In the genomic region with DNA sequence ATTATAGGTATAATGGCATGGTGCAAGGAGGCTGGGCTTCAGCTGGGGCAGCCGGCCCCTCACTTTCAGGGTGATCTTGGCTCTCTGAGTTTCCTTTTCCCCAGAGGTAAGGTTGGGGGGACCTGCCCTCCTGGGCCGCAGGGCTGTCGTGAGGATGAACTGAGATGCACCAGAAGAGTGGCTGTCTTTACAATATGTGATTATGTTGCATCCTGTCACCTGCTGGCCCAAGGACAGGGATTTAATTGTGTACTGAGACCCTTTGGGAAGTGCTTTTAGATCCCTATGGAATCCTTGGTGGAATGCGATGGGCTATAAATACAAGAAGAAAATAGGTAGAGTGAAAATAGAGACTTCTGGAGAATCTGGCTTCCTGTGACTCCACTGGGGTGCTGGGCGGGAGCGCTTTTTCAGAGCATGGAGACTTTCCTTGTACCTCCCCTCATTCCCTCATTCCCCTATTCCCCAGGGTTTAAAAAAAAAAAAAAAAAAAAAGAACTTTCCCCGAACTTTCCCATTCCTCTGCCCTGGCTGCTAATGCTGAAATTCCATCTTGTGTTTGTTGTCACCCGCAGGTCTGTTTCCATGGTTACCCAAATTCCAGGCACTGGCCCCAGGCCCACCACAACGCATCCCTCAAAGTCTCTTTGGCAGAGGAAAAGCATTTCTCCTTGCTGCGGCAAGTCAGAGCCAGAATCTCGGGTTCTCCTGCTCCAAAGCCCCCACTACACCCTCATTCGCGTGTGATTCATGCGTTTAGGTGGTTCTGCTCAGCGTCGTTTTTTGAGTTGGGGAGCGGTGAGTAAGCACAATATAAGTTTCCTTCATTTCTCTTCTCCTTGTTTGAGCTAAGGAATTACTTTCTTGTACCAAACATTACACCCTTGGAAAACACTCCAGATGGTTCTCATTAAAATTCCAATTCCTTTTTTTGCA, we compare ENCODE assay signal across 9 cellular contexts. TPM values are rescaled to one million over a fixed set of nuclear protein-coding genes. Genes with fewer than 3 reads are reported as not detected.
DNase-seq lines count a peak whose midpoint lies in the region; ATAC-seq and TF ChIP-seq lines count a peak whose summit lies in the region.
"Had no signal": no experiment of that assay in that cellular context is flagged by ENCODE, and none has a peak within 500 bp of the region (broad histone marks: within the 10 kb centered on the region; RNA-seq: fewer than 3 reads in every experiment).

No MANE protein-coding gene starts in this region.

- DNase-seq in GM23338 (ENCODE audit: low spot score) (peak; percentile 97), brain pericyte (ENCODE audit: low read depth, low spot score) (peak; percentile 69), inferior parietal cortex (ENCODE audit: extremely low spot score) (peak; percentile 47), 8988T (no peak), GM19238 (ENCODE audit: insufficient read length, low spot score) (no peak)
- DNase-seq: effector memory CD4-positive, alpha-beta T cell had no signal

- peaks cover 31% of the 10 kb centered on the region for H3K4me1 ChIP-seq in GM23338 (ENCODE audit: insufficient read depth)
- H3K4me1 ChIP-seq in skeletal muscle tissue (ENCODE audit: control insufficient read depth in 3 of 3, insufficient read depth in 3 of 3, low read length in 3 of 3), result peaks cover 14 to 22% (median 18%) of the 10 kb centered on the region in 3 donors

- no peaks in the 10 kb centered on the region for H4K20me1 ChIP-seq in GM23338 (replicated peaks; ENCODE audit: insufficient read depth)

- H3K4me2 ChIP-seq in GM23338, result peak overlapping the region; percentile 64

- no peaks in the 10 kb centered on the region for H3K9me3 Mint-ChIP-seq in GM23338

- H2AFZ ChIP-seq in GM23338, result no peak overlapping the region

- H3K27ac ChIP-seq in GM23338 (ENCODE audit: low read depth), result peak overlapping the region; percentile 86
- H3K27ac ChIP-seq in skeletal muscle tissue (ENCODE audit: low read depth, low read length), result peak overlapping the region; percentile 84

- H3K36me3 ChIP-seq in GM23338 (ENCODE audit: insufficient read depth) (no peaks in the 10 kb centered on the region), skeletal muscle tissue (ENCODE audit: control insufficient read depth in 3 of 3, insufficient read depth in 3 of 3, low read length in 3 of 3) (no peaks in the 10 kb centered on the region)

- peak overlapping the region; percentile 25 for H3K4me3 ChIP-seq in GM23338
- no peak overlapping the region for H3K4me3 ChIP-seq in skeletal muscle tissue (ENCODE audit: low read length in 3 of 3)

- H3K4me1 Mint-ChIP-seq in GM23338, result peaks cover 39% of the 10 kb centered on the region

- H3K27me3 Mint-ChIP-seq in GM23338 (ENCODE audit: insufficient read depth, low read depth, poor library complexity), result peaks cover 15% of the 10 kb centered on the region

- no peaks in the 10 kb centered on the region for H3K79me2 ChIP-seq in GM23338 (replicated peaks; ENCODE audit: insufficient read depth)

- no peak for TF ChIP-seq CTCF in GM23338 (conservative IDR thresholded peaks at IDR 0.05; ENCODE audit: low read depth in 2 of 2)

- no peaks in the 10 kb centered on the region for H3K27me3 ChIP-seq in GM23338 (ENCODE audit: insufficient read depth)
- H3K27me3 ChIP-seq in skeletal muscle tissue (ENCODE audit: control insufficient read depth in 3 of 3, insufficient read depth in 3 of 3, low read length in 3 of 3), result peaks cover 0 to 3% (median 0%) of the 10 kb centered on the region in 3 donors

- no peaks in the 10 kb centered on the region for H3K36me3 Mint-ChIP-seq in GM23338 (ENCODE audit: low read depth)

- peak overlapping the region in 1 of 3 donors; percentile 11 for H3K9ac ChIP-seq in skeletal muscle tissue (ENCODE audit: low read depth in 1 of 3, low read length in 3 of 3)

- no peaks in the 10 kb centered on the region for H3K9me3 ChIP-seq in skeletal muscle tissue (ENCODE audit: control insufficient read depth in 3 of 3, low read length in 3 of 3)

- H3F3A ChIP-seq in GM23338 (replicated peaks; ENCODE audit: low read depth), result peaks cover 5% of the 10 kb centered on the region; the same call in 1 of the 2 replicates

- ATAC-seq in GM23338 (peak; percentile 86), GM21515 (IDR thresholded peaks at IDR 0.05; ENCODE audit: unreplicated experiment) (no peak), HG03520 (IDR thresholded peaks at IDR 0.05; ENCODE audit: unreplicated experiment) (no peak)

- H3K27ac Mint-ChIP-seq in GM23338, result peak overlapping the region; percentile 93

- H3K9me2 ChIP-seq in GM23338 (ENCODE audit: insufficient read depth), result no peaks in the 10 kb centered on the region

- peak overlapping the region; percentile 53 for H3K4me3 Mint-ChIP-seq in GM23338

TF ChIP-seq in GM23338, 12 proteins besides CTCF, POLR2A, EP300 and RAD21:
- no peak for TF ChIP-seq NANOG (IDR thresholded peaks at IDR 0.05; ENCODE audit: borderline replicate concordance)
- no peak for TF ChIP-seq ZNF114 (CRISPR knock-in tag; IDR thresholded peaks at IDR 0.05)
- TF ChIP-seq EZH2 (IDR thresholded peaks at IDR 0.05; ENCODE audit: low read depth, unreplicated experiment), result no peak
- no peak for TF ChIP-seq ZNF331 (CRISPR knock-in tag; IDR thresholded peaks at IDR 0.05; ENCODE audit: low read depth)
- no peak for TF ChIP-seq POLR2AphosphoS5 (IDR thresholded peaks at IDR 0.05; ENCODE audit: low read depth)
- TF ChIP-seq JUNB (IDR thresholded peaks at IDR 0.05; ENCODE audit: unreplicated experiment), result no peak
- TF ChIP-seq, protein P1, sequence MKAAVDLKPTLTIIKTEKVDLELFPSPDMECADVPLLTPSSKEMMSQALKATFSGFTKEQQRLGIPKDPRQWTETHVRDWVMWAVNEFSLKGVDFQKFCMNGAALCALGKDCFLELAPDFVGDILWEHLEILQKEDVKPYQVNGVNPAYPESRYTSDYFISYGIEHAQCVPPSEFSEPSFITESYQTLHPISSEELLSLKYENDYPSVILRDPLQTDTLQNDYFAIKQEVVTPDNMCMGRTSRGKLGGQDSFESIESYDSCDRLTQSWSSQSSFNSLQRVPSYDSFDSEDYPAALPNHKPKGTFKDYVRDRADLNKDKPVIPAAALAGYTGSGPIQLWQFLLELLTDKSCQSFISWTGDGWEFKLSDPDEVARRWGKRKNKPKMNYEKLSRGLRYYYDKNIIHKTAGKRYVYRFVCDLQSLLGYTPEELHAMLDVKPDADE (IDR thresholded peaks at IDR 0.05), result no peak
TF ChIP-seq in GM23338: peak in this region for 0.

RNA-seq across cellular contexts. Expression of a gene that starts 21.8 kb away (rescaled TPM):
- total RNA-seq in GM23338 (2014; rRNA removed; shearing (Covaris generic)), result 44.4 and 50.9 TPM in 2 replicates
- polyA plus RNA-seq in GM23338 (2016; fragmentation: Nextera tagmentation; extraction: Ambion mirVana), result 61.1 and 76.8 TPM in 2 replicates
- total RNA-seq in skeletal muscle tissue, result 38.6 TPM

RNA-seq across cellular contexts. Expression of a gene that starts 21.9 kb away (rescaled TPM):
- 15.1 and 17.2 TPM in 2 replicates for total RNA-seq in GM23338 (2014; rRNA removed; shearing (Covaris generic))
- polyA plus RNA-seq in GM23338 (2016; fragmentation: Nextera tagmentation; extraction: Ambion mirVana), result 34.6 and 53.9 TPM in 2 replicates
- total RNA-seq in skeletal muscle tissue, result 60.5 TPM

Comparison
In these comparisons a context has a peak if more than half of its experiments do, and no peak if none do; other contexts are left out.
1. DNase-seq: peak in GM23338 (single experiment), brain pericyte (single experiment) and inferior parietal cortex (single experiment); none in 8988T (single experiment) and GM19238 (single experiment).